8 cellular contexts compared by ENCODE assay signal in the genomic region with DNA sequence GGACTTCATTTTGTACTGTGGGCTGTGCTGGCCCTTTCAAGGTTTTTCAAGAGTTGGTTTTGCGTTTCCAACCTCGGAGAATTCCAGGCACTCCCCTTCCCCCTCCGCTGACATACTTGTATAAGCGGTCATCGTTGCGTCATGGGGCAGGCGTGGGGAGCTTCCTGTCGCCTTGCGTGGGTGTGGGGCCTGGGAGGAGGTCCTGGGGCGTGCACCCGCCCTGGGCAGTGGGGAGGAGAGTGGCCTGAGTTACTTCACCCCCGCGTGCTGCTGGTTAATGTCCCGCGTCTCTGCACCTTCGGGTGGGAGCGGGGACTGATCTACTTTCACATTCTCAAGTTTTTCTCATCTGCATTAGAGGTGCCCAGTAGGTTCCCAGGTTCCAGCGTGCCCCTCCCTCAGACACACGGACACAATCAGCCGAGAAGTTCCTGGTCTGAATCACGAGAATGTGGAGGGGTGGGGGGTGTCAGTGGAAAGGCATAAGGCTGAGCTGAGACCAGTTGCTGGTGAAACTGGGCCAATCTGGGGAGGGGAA. TPM values are rescaled to one million over a fixed set of nuclear protein-coding genes. Genes with fewer than 3 reads are reported as not detected.
DNase-seq lines count a peak whose midpoint lies in the region; ATAC-seq, FAIRE-seq and TF ChIP-seq lines count a peak whose summit lies in the region.

No MANE protein-coding gene starts in this region.

- H3K23me2 ChIP-seq in H1 (ENCODE audit: low read depth, low read length), result peaks cover 24% of the 10 kb centered on the region

- H3K4me1 ChIP-seq in H1 (replicated peaks in 1 of 4; ENCODE audit: control insufficient read depth in 3 of 4, insufficient read depth in 4 of 4, low read length in 3 of 4), result peaks cover 0 to 8% (median 6%) of the 10 kb centered on the region in 4 experiments

- no peak; a peak in 1 of 3 replicates for TF ChIP-seq POLR2A in H1 (IDR thresholded peaks at IDR 0.05; ENCODE audit: control extremely low read depth in 1 of 2, low read depth in 2 of 2, low read length in 2 of 2)

- H4K91ac ChIP-seq in H1 (replicated peaks; ENCODE audit: insufficient read length, low read length), result peak overlapping the region; percentile 69

- H2BK15ac ChIP-seq in H1 (ENCODE audit: low read length), result no peak overlapping the region

- DNase-seq in NCI-H1417 (lab: John Stamatoyannopoulos, UW) (peak in 2 of 3 experiments; percentile 80 to 85), NCI-H1417 treated with DMSO at 0.1 percent for 48 hours (lab: John Stamatoyannopoulos, UW) (no peak), NCI-H510A (lab: John Stamatoyannopoulos, UW) (peak; percentile 29), H1 (ENCODE audit: low read depth in 1 of 2, low spot score in 2 of 2) (peak in 1 of 2 experiments; percentile 53), mesenteric fat pad (ENCODE audit: low spot score) (peak; percentile 96)
- DNase-seq in activated CD4-positive, alpha-beta memory T cell treated with anti-CD3 and anti-CD28 coated beads, Interleukin-2, amount 10 ng/mL, durations not matched to agents 7 days and 5 days, result peak; percentile 67
- peak in 5 of 6 experiments; percentile 24 to 64 (median 52) for DNase-seq in stimulated activated naive CD4-positive, alpha-beta T cell (lab: John Stamatoyannopoulos, UW)

- H3K9me3 ChIP-seq in H1 (ENCODE audit: insufficient read depth in 2 of 2, low read depth in 1 of 2, low read length in 1 of 2), result no peaks in the 10 kb centered on the region

- no peak overlapping the region; the same call in 1 of the 2 replicates for H2AK5ac ChIP-seq in H1 (ENCODE audit: low read depth, low read length)

- H3K27ac ChIP-seq in H1 (ENCODE audit: low read depth, low read length), result peak overlapping the region; percentile 89

- H3K9ac ChIP-seq in H1 (replicated peaks in 1 of 4; ENCODE audit: extremely low read depth in 1 of 4, low read depth in 3 of 4, low read length in 3 of 4), result peak overlapping the region; percentile 82 to 97 (median 94)

- peak overlapping the region; percentile 99 for H2BK5ac ChIP-seq in H1 (ENCODE audit: low read depth, low read length)

- POLR2A ChIA-PET in activated CD4-positive, alpha-beta memory T cell treated with anti-CD3 and anti-CD28 coated beads, Interleukin-2, amount 10 ng/mL, durations not matched to agents 7 days and 5 days (lab: Charles Lee), result interaction anchor here (0.9 to 6.6 kb wide), 14 partner anchors 13 to 687 kb away, joined by 3 to 260 read pairs (median 9); a partner anchor contains a TSS
- POLR2A ChIA-PET in H1 (lab: Charles Lee; ENCODE audit: partially characterized antibody), result interaction anchor here (0.5 to 9.6 kb wide), 19 partner anchors 12 to 457 kb away, joined by 3 to 530 read pairs (median 6); a partner anchor contains a TSS

- H3K4me2 ChIP-seq in H1 (ENCODE audit: insufficient read depth in 1 of 2, low read depth in 2 of 2, low read length in 2 of 2), result peak overlapping the region; percentile 77 to 82

- peak overlapping the region; percentile 80 for H3K18ac ChIP-seq in H1 (ENCODE audit: extremely low read depth, low read length)

- TF ChIP-seq EP300 in H1 (IDR thresholded peaks at IDR 0.05; ENCODE audit: borderline replicate concordance in 1 of 2, low read depth in 2 of 2, low read length in 2 of 2), result no peak

- 2% methylated on average over 21 of the region's 21 CpGs; no CpG with 5 or more reads in 1 of the 2 experiments for WGBS in H1 (ENCODE audit: extremely low coverage in 1 of 2, insufficient coverage in 1 of 2, insufficient read length in 1 of 2, insufficient replicate concordance in 2 of 2, low coverage in 1 of 2, low lambda C conversion rate in 2 of 2, missing lambda C conversion rate in 1 of 2), 2 experiments

- peaks cover 41% of the 10 kb centered on the region for H3K4me1 Mint-ChIP-seq in activated CD4-positive, alpha-beta memory T cell treated with anti-CD3 and anti-CD28 coated beads, Interleukin-2, amount 10 ng/mL, durations not matched to agents 7 days and 5 days

- peaks cover 7 to 11% of the 10 kb centered on the region in 2 experiments for H4K20me1 ChIP-seq in H1 (replicated peaks in 1 of 2; ENCODE audit: control insufficient read depth in 1 of 2, insufficient read depth in 2 of 2, low read length in 2 of 2)

- H3K14ac ChIP-seq in H1 (ENCODE audit: insufficient read length), result peak overlapping the region; percentile 14

- peaks cover 3% of the 10 kb centered on the region for H3K79me1 ChIP-seq in H1 (ENCODE audit: low read depth, low read length)

- peak overlapping the region; percentile 93; the same call in 1 of the 2 replicates for H4K8ac ChIP-seq in H1 (ENCODE audit: extremely low read depth, insufficient read depth, low read length)

- H4K5ac ChIP-seq in H1 (ENCODE audit: insufficient read length, low read depth, low read length), result peak overlapping the region; percentile 58

- CTCF ChIA-PET in activated CD4-positive, alpha-beta memory T cell treated with anti-CD3 and anti-CD28 coated beads, Interleukin-2, amount 10 ng/mL, durations not matched to agents 7 days and 5 days (lab: Charles Lee), result interaction anchor here (1.7 to 4.7 kb wide), 3 partner anchors 10 to 40 kb away, joined by 12 to 36 read pairs (median 29); no protein-coding TSS in a partner anchor
- CTCF ChIA-PET in H1 (lab: Charles Lee; ENCODE audit: partially characterized antibody), result interaction anchor here (0.6 to 1.3 kb wide), 5 partner anchors 9 to 268 kb away, joined by 3 to 4 read pairs (median 3); no protein-coding TSS in a partner anchor

- H2BK12ac ChIP-seq in H1 (ENCODE audit: low read depth, low read length), result peak overlapping the region; percentile 92; the same call in 1 of the 2 replicates

- no peaks in the 10 kb centered on the region; a peak in 2 of 7 replicates for H3K27me3 ChIP-seq in H1 (replicated peaks in 1 of 4; ENCODE audit: control insufficient read depth in 3 of 4, extremely low read depth in 1 of 4, insufficient read depth in 3 of 4, low read length in 3 of 4)

- TF ChIP-seq CTCF in H1 (IDR thresholded peaks at IDR 0.05; ENCODE audit: control extremely low read depth in 1 of 3, insufficient read depth in 1 of 3, low read depth in 1 of 3, low read length in 3 of 3), result no peak

- TF ChIP-seq RAD21 in H1 (IDR thresholded peaks at IDR 0.05 in 1 of 2, conservative IDR thresholded peaks at IDR 0.05 in 1 of 2; ENCODE audit: low read depth in 2 of 2, low read length in 2 of 2), result no peak

- no peak overlapping the region for H2BK20ac ChIP-seq in H1 (ENCODE audit: low read length)

- FAIRE-seq in H1 (lab: Jason Lieb, UNC), result no peak

- peak overlapping the region; percentile 18 for H2BK120ac ChIP-seq in H1 (replicated peaks; ENCODE audit: low read depth, low read length)

- H3K9me3 Mint-ChIP-seq in activated CD4-positive, alpha-beta memory T cell treated with anti-CD3 and anti-CD28 coated beads, Interleukin-2, amount 10 ng/mL, durations not matched to agents 7 days and 5 days, result no peaks in the 10 kb centered on the region

- H3K23ac ChIP-seq in H1 (ENCODE audit: insufficient read length), result no peak overlapping the region

- H2AFZ ChIP-seq in H1 (ENCODE audit: low read length), result no peak overlapping the region

- H3K56ac ChIP-seq in H1 (replicated peaks; ENCODE audit: insufficient read length, low read depth, low read length), result peak overlapping the region; percentile 71

- H3K27ac Mint-ChIP-seq in activated CD4-positive, alpha-beta memory T cell treated with anti-CD3 and anti-CD28 coated beads, Interleukin-2, amount 10 ng/mL, durations not matched to agents 7 days and 5 days, result peak overlapping the region; percentile 99

- peak overlapping the region; percentile 90 to 99 (median 92) for H3K4me3 ChIP-seq in H1 (ENCODE audit: extremely low read depth in 1 of 4, insufficient read depth in 2 of 4, low read depth in 3 of 4, low read length in 4 of 4)

- ATAC-seq in HG02973 (IDR thresholded peaks at IDR 0.05; ENCODE audit: unreplicated experiment), result no peak

- H3K4ac ChIP-seq in H1 (replicated peaks; ENCODE audit: insufficient read length, low read depth, low read length), result peak overlapping the region; percentile 63

- H3K36me3 ChIP-seq in H1 (ENCODE audit: control insufficient read depth in 2 of 4, insufficient read depth in 4 of 4, low read length in 3 of 4), result peaks cover 0 to 7% (median 2%) of the 10 kb centered on the region in 4 experiments; a peak in 2 of 8 replicates

- H3K79me2 ChIP-seq in H1 (ENCODE audit: control insufficient read depth in 1 of 2, insufficient read depth in 2 of 2, low read length in 2 of 2), result peaks cover 17 to 40% of the 10 kb centered on the region in 2 experiments

- H3K36me3 Mint-ChIP-seq in activated CD4-positive, alpha-beta memory T cell treated with anti-CD3 and anti-CD28 coated beads, Interleukin-2, amount 10 ng/mL, durations not matched to agents 7 days and 5 days (ENCODE audit: low read depth), result peaks cover 48% of the 10 kb centered on the region

- H3K4me3 Mint-ChIP-seq in activated CD4-positive, alpha-beta memory T cell treated with anti-CD3 and anti-CD28 coated beads, Interleukin-2, amount 10 ng/mL, durations not matched to agents 7 days and 5 days, result peak overlapping the region; percentile 95

- no peaks in the 10 kb centered on the region for H3K27me3 Mint-ChIP-seq in activated CD4-positive, alpha-beta memory T cell treated with anti-CD3 and anti-CD28 coated beads, Interleukin-2, amount 10 ng/mL, durations not matched to agents 7 days and 5 days

RNA-seq across cellular contexts. Expression of a gene that starts 4.1 kb away (rescaled TPM):
- total RNA-seq in activated CD4-positive, alpha-beta memory T cell treated with anti-CD3 and anti-CD28 coated beads, Interleukin-2, amount 10 ng/mL, durations not matched to agents 7 days and 5 days, result 100 to 1,000 TPM; 231 to 234 TPM
- total RNA-seq in H1 (2021; fragmentation: NEBNext Ultra II Directional; extraction: Animal tissue kit (Norgen Biotek cat#: 25700)), result 137 and 138 TPM in 2 replicates
- 84.5 and 151 TPM in 2 replicates for polyA plus RNA-seq in H1 (2011; rRNA removed)
- polyA plus RNA-seq in H1 (2011; cell fraction: cytosol; rRNA removed), result 66.0 TPM
- 110 TPM for polyA plus RNA-seq in H1 (2011; cell fraction: nucleus; rRNA removed)
- 106 to 120 TPM (median 111 TPM) in 4 replicates for polyA plus RNA-seq in H1 (2012, experiment 1 of 2)
- polyA plus RNA-seq in H1 (2012, experiment 2 of 2), result 92.0 TPM
- polyA plus RNA-seq in H1 (2013, experiment 1 of 2), result 105 TPM
- polyA plus RNA-seq in H1 (2013, experiment 2 of 2), result 105 TPM
- polyA minus RNA-seq in H1 (2011; rRNA and poly(A)+ RNA removed), result 6.0 and 9.9 TPM in 2 replicates
- polyA minus RNA-seq in H1 (2011; cell fraction: cytosol; rRNA and poly(A)+ RNA removed), result 33.4 TPM
- 81.9 TPM for polyA minus RNA-seq in H1 (2011; cell fraction: nucleus; rRNA and poly(A)+ RNA removed)
- 229 TPM for total RNA-seq in mesenteric fat pad

RNA-seq across cellular contexts. Expression of a gene that starts 4.1 kb away (rescaled TPM):
- 10 to 100 TPM; 69.0 to 72.2 TPM for total RNA-seq in activated CD4-positive, alpha-beta memory T cell treated with anti-CD3 and anti-CD28 coated beads, Interleukin-2, amount 10 ng/mL, durations not matched to agents 7 days and 5 days
- 50.8 and 53.0 TPM in 2 replicates for total RNA-seq in H1 (2021; fragmentation: NEBNext Ultra II Directional; extraction: Animal tissue kit (Norgen Biotek cat#: 25700))
- polyA plus RNA-seq in H1 (2011; rRNA removed), result 80.1 and 86.8 TPM in 2 replicates
- polyA plus RNA-seq in H1 (2011; cell fraction: cytosol; rRNA removed), result 88.9 TPM
- polyA plus RNA-seq in H1 (2011; cell fraction: nucleus; rRNA removed), result 146 TPM
- 58.8 to 94.1 TPM (median 80.2 TPM) in 4 replicates for polyA plus RNA-seq in H1 (2012, experiment 1 of 2)
- 81.1 TPM for polyA plus RNA-seq in H1 (2012, experiment 2 of 2)
- polyA plus RNA-seq in H1 (2013, experiment 1 of 2), result 48.9 TPM
- 49.5 TPM for polyA plus RNA-seq in H1 (2013, experiment 2 of 2)
- 44.8 and 47.0 TPM in 2 replicates for polyA minus RNA-seq in H1 (2011; rRNA and poly(A)+ RNA removed)
- polyA minus RNA-seq in H1 (2011; cell fraction: cytosol; rRNA and poly(A)+ RNA removed), result 40.2 TPM
- polyA minus RNA-seq in H1 (2011; cell fraction: nucleus; rRNA and poly(A)+ RNA removed), result 36.6 TPM
- 45.4 TPM for total RNA-seq in mesenteric fat pad

RNA-seq across cellular contexts. Expression of a gene that starts 36.2 kb away (rescaled TPM):
- 10 to 100 TPM; 74.5 to 82.2 TPM for total RNA-seq in activated CD4-positive, alpha-beta memory T cell treated with anti-CD3 and anti-CD28 coated beads, Interleukin-2, amount 10 ng/mL, durations not matched to agents 7 days and 5 days
- total RNA-seq in H1 (2021; fragmentation: NEBNext Ultra II Directional; extraction: Animal tissue kit (Norgen Biotek cat#: 25700)), result 226 and 234 TPM in 2 replicates
- polyA plus RNA-seq in H1 (2011; rRNA removed), result 301 and 541 TPM in 2 replicates
- 204 TPM for polyA plus RNA-seq in H1 (2011; cell fraction: cytosol; rRNA removed)
- polyA plus RNA-seq in H1 (2011; cell fraction: nucleus; rRNA removed), result 367 TPM
- 72.2 to 138 TPM (median 120 TPM) in 4 replicates for polyA plus RNA-seq in H1 (2012, experiment 1 of 2)
- polyA plus RNA-seq in H1 (2012, experiment 2 of 2), result 144 TPM
- 169 TPM for polyA plus RNA-seq in H1 (2013, experiment 1 of 2)
- polyA plus RNA-seq in H1 (2013, experiment 2 of 2), result 186 TPM
- polyA minus RNA-seq in H1 (2011; rRNA and poly(A)+ RNA removed), result 150 and 197 TPM in 2 replicates
- polyA minus RNA-seq in H1 (2011; cell fraction: cytosol; rRNA and poly(A)+ RNA removed), result 187 TPM
- polyA minus RNA-seq in H1 (2011; cell fraction: nucleus; rRNA and poly(A)+ RNA removed), result 126 TPM
- total RNA-seq in mesenteric fat pad, result 45.2 TPM

RNA-seq across cellular contexts. Expression of a gene that starts 37.8 kb away (rescaled TPM):
- 10 to 100 TPM; 29.4 to 29.7 TPM for total RNA-seq in activated CD4-positive, alpha-beta memory T cell treated with anti-CD3 and anti-CD28 coated beads, Interleukin-2, amount 10 ng/mL, durations not matched to agents 7 days and 5 days
- 96.6 and 99.3 TPM in 2 replicates for total RNA-seq in H1 (2021; fragmentation: NEBNext Ultra II Directional; extraction: Animal tissue kit (Norgen Biotek cat#: 25700))
- polyA plus RNA-seq in H1 (2011; rRNA removed), result 77.4 and 118 TPM in 2 replicates
- polyA plus RNA-seq in H1 (2011; cell fraction: cytosol; rRNA removed), result 94.9 TPM
- 298 TPM for polyA plus RNA-seq in H1 (2011; cell fraction: nucleus; rRNA removed)
- 66.0 to 95.2 TPM (median 84.7 TPM) in 4 replicates for polyA plus RNA-seq in H1 (2012, experiment 1 of 2)
- 75.5 TPM for polyA plus RNA-seq in H1 (2012, experiment 2 of 2)
- 69.1 TPM for polyA plus RNA-seq in H1 (2013, experiment 1 of 2)
- 65.4 TPM for polyA plus RNA-seq in H1 (2013, experiment 2 of 2)
- 38.6 and 46.1 TPM in 2 replicates for polyA minus RNA-seq in H1 (2011; rRNA and poly(A)+ RNA removed)
- 52.8 TPM for polyA minus RNA-seq in H1 (2011; cell fraction: cytosol; rRNA and poly(A)+ RNA removed)
- 64.4 TPM for polyA minus RNA-seq in H1 (2011; cell fraction: nucleus; rRNA and poly(A)+ RNA removed)
- total RNA-seq in mesenteric fat pad, result 33.2 TPM

RNA-seq across cellular contexts. Expression of a gene that starts 51.7 kb away (rescaled TPM):
- 1 to 10 TPM; 5.7 to 6.2 TPM for total RNA-seq in activated CD4-positive, alpha-beta memory T cell treated with anti-CD3 and anti-CD28 coated beads, Interleukin-2, amount 10 ng/mL, durations not matched to agents 7 days and 5 days
- 0.58 and 0.65 TPM in 2 replicates for total RNA-seq in H1 (2021; fragmentation: NEBNext Ultra II Directional; extraction: Animal tissue kit (Norgen Biotek cat#: 25700))
- polyA plus RNA-seq in H1 (2011; rRNA removed), result 0.76 and 1.0 TPM in 2 replicates
- polyA plus RNA-seq in H1 (2011; cell fraction: cytosol; rRNA removed), result 0.62 TPM
- polyA plus RNA-seq in H1 (2011; cell fraction: nucleus; rRNA removed), result 0.78 TPM
- polyA plus RNA-seq in H1 (2012, experiment 1 of 2), result 0.23 to 0.67 TPM (median 0.39 TPM) in 4 replicates
- 0.26 TPM for polyA plus RNA-seq in H1 (2012, experiment 2 of 2)
- 0.65 TPM for polyA plus RNA-seq in H1 (2013, experiment 1 of 2)
- 0.52 TPM for polyA plus RNA-seq in H1 (2013, experiment 2 of 2)
- polyA minus RNA-seq in H1 (2011; rRNA and poly(A)+ RNA removed), result 0.10 TPM in 1 of 2 replicates, not detected in the other
- 1.2 TPM for polyA minus RNA-seq in H1 (2011; cell fraction: cytosol; rRNA and poly(A)+ RNA removed)
- polyA minus RNA-seq in H1 (2011; cell fraction: nucleus; rRNA and poly(A)+ RNA removed), result 0.40 TPM
- 11.5 TPM for total RNA-seq in mesenteric fat pad
